Comparison of ENCODE assay signal across 1 cellular context in the genomic region with DNA sequence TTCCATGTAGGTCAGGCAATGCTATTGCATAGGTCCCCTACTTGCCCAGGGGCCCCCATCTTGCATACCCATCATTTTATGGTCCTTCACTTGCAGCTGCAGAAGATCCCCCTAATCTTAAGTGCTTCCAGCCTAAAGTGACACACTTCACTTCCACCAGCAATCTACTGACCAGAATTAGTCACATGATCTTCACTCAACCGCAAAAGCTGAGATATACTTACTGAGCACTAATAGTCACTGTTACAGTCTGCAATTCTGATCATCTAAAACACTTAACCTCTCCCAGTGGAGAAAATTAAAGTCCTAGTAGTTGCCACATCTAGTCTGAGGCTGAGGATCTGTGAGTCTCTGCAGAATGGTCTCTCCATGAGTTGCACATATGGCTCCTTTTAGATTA.
A peak's percentile ranks its signal among the peaks of the same experiment; 100 is the strongest.
TF ChIP-seq lines count a peak whose summit lies in the region.

No MANE protein-coding gene starts in this region.

TF ChIP-seq in K562, 482 proteins besides CTCF, POLR2A, EP300 and RAD21 (continued from another document):
- TF ChIP-seq, protein P1, sequence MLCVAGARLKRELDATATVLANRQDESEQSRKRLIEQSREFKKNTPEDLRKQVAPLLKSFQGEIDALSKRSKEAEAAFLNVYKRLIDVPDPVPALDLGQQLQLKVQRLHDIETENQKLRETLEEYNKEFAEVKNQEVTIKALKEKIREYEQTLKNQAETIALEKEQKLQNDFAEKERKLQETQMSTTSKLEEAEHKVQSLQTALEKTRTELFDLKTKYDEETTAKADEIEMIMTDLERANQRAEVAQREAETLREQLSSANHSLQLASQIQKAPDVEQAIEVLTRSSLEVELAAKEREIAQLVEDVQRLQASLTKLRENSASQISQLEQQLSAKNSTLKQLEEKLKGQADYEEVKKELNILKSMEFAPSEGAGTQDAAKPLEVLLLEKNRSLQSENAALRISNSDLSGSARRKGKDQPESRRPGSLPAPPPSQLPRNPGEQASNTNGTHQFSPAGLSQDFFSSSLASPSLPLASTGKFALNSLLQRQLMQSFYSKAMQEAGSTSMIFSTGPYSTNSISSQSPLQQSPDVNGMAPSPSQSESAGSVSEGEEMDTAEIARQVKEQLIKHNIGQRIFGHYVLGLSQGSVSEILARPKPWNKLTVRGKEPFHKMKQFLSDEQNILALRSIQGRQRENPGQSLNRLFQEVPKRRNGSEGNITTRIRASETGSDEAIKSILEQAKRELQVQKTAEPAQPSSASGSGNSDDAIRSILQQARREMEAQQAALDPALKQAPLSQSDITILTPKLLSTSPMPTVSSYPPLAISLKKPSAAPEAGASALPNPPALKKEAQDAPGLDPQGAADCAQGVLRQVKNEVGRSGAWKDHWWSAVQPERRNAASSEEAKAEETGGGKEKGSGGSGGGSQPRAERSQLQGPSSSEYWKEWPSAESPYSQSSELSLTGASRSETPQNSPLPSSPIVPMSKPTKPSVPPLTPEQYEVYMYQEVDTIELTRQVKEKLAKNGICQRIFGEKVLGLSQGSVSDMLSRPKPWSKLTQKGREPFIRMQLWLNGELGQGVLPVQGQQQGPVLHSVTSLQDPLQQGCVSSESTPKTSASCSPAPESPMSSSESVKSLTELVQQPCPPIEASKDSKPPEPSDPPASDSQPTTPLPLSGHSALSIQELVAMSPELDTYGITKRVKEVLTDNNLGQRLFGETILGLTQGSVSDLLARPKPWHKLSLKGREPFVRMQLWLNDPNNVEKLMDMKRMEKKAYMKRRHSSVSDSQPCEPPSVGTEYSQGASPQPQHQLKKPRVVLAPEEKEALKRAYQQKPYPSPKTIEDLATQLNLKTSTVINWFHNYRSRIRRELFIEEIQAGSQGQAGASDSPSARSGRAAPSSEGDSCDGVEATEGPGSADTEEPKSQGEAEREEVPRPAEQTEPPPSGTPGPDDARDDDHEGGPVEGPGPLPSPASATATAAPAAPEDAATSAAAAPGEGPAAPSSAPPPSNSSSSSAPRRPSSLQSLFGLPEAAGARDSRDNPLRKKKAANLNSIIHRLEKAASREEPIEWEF (CRISPR knock-in tag; IDR thresholded peaks at IDR 0.05), result no peak
- TF ChIP-seq BHLHE40 (IDR thresholded peaks at IDR 0.05; ENCODE audit: low read length), result 0 out of 2 replicates have a peak, but pooled peaks have one; percentile 14
- TF ChIP-seq TOE1 (IDR thresholded peaks at IDR 0.05; ENCODE audit: borderline replicate concordance), result peak; percentile 74; the same call in 1 of the 2 replicates
- no peak for TF ChIP-seq TOE1 (CRISPR knock-in tag; IDR thresholded peaks at IDR 0.05; ENCODE audit: borderline replicate concordance, low read depth)
- TF ChIP-seq, protein P2, sequence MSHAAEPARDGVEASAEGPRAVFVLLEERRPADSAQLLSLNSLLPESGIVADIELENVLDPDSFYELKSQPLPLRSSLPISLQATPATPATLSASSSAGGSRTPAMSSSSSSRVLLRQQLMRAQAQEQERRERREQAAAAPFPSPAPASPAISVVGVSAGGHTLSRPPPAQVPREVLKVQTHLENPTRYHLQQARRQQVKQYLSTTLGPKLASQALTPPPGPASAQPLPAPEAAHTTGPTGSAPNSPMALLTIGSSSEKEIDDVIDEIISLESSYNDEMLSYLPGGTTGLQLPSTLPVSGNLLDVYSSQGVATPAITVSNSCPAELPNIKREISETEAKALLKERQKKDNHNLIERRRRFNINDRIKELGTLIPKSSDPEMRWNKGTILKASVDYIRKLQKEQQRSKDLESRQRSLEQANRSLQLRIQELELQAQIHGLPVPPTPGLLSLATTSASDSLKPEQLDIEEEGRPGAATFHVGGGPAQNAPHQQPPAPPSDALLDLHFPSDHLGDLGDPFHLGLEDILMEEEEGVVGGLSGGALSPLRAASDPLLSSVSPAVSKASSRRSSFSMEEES (CRISPR knock-in tag; IDR thresholded peaks at IDR 0.05), result peak; percentile 93
- TF ChIP-seq, protein P3, sequence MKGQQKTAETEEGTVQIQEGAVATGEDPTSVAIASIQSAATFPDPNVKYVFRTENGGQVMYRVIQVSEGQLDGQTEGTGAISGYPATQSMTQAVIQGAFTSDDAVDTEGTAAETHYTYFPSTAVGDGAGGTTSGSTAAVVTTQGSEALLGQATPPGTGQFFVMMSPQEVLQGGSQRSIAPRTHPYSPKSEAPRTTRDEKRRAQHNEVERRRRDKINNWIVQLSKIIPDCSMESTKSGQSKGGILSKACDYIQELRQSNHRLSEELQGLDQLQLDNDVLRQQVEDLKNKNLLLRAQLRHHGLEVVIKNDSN (CRISPR knock-in tag; IDR thresholded peaks at IDR 0.05), result peak; percentile 53; the same call in 1 of the 2 replicates
- TF ChIP-seq RAD51 (IDR thresholded peaks at IDR 0.05; ENCODE audit: borderline replicate concordance, low read depth), result peak; percentile 48; the same call in 1 of the 2 replicates
- TF ChIP-seq HNRNPH1 (optimal IDR thresholded peaks at IDR 0.05; ENCODE audit: low read depth, low read length), result no peak
- no peak for TF ChIP-seq CHD4 (IDR thresholded peaks at IDR 0.05; ENCODE audit: insufficient read depth, insufficient replicate concordance, low read depth, low read length, poor library complexity, severe bottlenecking)
- TF ChIP-seq NELFE (IDR thresholded peaks at IDR 0.05; ENCODE audit: insufficient read depth, insufficient read length), result no peak
- TF ChIP-seq, protein P4, sequence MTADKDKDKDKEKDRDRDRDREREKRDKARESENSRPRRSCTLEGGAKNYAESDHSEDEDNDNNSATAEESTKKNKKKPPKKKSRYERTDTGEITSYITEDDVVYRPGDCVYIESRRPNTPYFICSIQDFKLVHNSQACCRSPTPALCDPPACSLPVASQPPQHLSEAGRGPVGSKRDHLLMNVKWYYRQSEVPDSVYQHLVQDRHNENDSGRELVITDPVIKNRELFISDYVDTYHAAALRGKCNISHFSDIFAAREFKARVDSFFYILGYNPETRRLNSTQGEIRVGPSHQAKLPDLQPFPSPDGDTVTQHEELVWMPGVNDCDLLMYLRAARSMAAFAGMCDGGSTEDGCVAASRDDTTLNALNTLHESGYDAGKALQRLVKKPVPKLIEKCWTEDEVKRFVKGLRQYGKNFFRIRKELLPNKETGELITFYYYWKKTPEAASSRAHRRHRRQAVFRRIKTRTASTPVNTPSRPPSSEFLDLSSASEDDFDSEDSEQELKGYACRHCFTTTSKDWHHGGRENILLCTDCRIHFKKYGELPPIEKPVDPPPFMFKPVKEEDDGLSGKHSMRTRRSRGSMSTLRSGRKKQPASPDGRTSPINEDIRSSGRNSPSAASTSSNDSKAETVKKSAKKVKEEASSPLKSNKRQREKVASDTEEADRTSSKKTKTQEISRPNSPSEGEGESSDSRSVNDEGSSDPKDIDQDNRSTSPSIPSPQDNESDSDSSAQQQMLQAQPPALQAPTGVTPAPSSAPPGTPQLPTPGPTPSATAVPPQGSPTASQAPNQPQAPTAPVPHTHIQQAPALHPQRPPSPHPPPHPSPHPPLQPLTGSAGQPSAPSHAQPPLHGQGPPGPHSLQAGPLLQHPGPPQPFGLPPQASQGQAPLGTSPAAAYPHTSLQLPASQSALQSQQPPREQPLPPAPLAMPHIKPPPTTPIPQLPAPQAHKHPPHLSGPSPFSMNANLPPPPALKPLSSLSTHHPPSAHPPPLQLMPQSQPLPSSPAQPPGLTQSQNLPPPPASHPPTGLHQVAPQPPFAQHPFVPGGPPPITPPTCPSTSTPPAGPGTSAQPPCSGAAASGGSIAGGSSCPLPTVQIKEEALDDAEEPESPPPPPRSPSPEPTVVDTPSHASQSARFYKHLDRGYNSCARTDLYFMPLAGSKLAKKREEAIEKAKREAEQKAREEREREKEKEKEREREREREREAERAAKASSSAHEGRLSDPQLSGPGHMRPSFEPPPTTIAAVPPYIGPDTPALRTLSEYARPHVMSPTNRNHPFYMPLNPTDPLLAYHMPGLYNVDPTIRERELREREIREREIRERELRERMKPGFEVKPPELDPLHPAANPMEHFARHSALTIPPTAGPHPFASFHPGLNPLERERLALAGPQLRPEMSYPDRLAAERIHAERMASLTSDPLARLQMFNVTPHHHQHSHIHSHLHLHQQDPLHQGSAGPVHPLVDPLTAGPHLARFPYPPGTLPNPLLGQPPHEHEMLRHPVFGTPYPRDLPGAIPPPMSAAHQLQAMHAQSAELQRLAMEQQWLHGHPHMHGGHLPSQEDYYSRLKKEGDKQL (CRISPR knock-in tag; IDR thresholded peaks at IDR 0.05; ENCODE audit: borderline replicate concordance), result no peak
- 0 out of 2 replicates have a peak, but pooled peaks have one; percentile 20 for TF ChIP-seq FOSL1 (tag; conservative IDR thresholded peaks at IDR 0.05)
TF ChIP-seq in K562: peak in this region for 6.
